ENCODE assay signal across 2 cellular contexts in the genomic region with DNA sequence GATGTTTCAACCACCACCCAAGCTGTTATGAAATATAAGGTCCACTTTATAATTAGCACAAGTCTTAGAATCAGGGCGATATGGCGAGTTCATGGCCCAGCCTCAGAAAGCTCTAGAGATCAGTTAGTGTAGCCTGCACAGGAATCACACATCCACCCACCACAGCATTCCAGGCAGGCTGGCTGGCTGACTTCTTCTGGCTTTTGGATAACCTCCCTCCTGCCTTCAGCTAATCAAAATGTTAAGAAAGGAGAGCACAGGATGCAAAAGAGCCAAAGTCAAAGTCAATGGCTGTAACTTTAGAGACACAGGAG.
TF ChIP-seq lines count a peak whose summit lies in the region.

No MANE protein-coding gene starts in this region.

TF ChIP-seq in liver, 16 proteins besides CTCF, POLR2A, EP300 and RAD21 (continued from another document):
- TF ChIP-seq HNF4A (conservative IDR thresholded peaks at IDR 0.05) = no peak
- TF ChIP-seq, protein P1, sequence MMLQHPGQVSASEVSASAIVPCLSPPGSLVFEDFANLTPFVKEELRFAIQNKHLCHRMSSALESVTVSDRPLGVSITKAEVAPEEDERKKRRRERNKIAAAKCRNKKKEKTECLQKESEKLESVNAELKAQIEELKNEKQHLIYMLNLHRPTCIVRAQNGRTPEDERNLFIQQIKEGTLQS (IDR thresholded peaks at IDR 0.05) = no peak

TF ChIP-seq in HepG2, 621 proteins besides CTCF, POLR2A, EP300 and RAD21 (continued from another document):
- TF ChIP-seq, protein P2, sequence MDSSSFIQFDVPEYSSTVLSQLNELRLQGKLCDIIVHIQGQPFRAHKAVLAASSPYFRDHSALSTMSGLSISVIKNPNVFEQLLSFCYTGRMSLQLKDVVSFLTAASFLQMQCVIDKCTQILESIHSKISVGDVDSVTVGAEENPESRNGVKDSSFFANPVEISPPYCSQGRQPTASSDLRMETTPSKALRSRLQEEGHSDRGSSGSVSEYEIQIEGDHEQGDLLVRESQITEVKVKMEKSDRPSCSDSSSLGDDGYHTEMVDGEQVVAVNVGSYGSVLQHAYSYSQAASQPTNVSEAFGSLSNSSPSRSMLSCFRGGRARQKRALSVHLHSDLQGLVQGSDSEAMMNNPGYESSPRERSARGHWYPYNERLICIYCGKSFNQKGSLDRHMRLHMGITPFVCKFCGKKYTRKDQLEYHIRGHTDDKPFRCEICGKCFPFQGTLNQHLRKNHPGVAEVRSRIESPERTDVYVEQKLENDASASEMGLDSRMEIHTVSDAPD (CRISPR knock-in tag; IDR thresholded peaks at IDR 0.05) = no peak
- TF ChIP-seq CHCHD3 (CRISPR knock-in tag; IDR thresholded peaks at IDR 0.05) = no peak
- no peak for TF ChIP-seq ZNF496 (CRISPR knock-in tag; IDR thresholded peaks at IDR 0.05; ENCODE audit: insufficient replicate concordance)
- no peak for TF ChIP-seq YEATS2 (CRISPR knock-in tag; IDR thresholded peaks at IDR 0.05; ENCODE audit: borderline replicate concordance)
- TF ChIP-seq, protein P3, sequence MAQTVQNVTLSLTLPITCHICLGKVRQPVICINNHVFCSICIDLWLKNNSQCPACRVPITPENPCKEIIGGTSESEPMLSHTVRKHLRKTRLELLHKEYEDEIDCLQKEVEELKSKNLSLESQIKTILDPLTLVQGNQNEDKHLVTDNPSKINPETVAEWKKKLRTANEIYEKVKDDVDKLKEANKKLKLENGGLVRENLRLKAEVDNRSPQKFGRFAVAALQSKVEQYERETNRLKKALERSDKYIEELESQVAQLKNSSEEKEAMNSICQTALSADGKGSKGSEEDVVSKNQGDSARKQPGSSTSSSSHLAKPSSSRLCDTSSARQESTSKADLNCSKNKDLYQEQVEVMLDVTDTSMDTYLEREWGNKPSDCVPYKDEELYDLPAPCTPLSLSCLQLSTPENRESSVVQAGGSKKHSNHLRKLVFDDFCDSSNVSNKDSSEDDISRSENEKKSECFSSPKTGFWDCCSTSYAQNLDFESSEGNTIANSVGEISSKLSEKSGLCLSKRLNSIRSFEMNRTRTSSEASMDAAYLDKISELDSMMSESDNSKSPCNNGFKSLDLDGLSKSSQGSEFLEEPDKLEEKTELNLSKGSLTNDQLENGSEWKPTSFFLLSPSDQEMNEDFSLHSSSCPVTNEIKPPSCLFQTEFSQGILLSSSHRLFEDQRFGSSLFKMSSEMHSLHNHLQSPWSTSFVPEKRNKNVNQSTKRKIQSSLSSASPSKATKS (CRISPR knock-in tag; IDR thresholded peaks at IDR 0.05) = no peak
- TF ChIP-seq FOXK1 (CRISPR knock-in tag; IDR thresholded peaks at IDR 0.05; ENCODE audit: borderline replicate concordance, low read depth) = no peak
- no peak for TF ChIP-seq ZNF782 (CRISPR knock-in tag; IDR thresholded peaks at IDR 0.05; ENCODE audit: borderline replicate concordance)
